Comparison of ENCODE assay signal across 11 cellular contexts in genomic region chr6:112618796-112619195, GRCh38.
DNase-seq lines count a peak whose midpoint lies in the region; ATAC-seq and TF ChIP-seq lines count a peak whose summit lies in the region.
"Had no signal": no experiment of that assay in that cellular context is flagged by ENCODE, and none has a peak within 500 bp of the region (broad histone marks: within the 10 kb centered on the region; RNA-seq: fewer than 3 reads in every experiment).

No MANE protein-coding gene starts in this region.

- intact Hi-C loops in head of caudate nucleus (cut with DNase I) = no loop called here
- intact Hi-C loops in CD4-positive, alpha-beta T cell (cut with DNase I, micrococcal nuclease) = no loop called here
- intact Hi-C loops in activated CD8-positive, alpha-beta T cell treated with anti-CD3 and anti-CD28 coated beads for 36 hours (cut with micrococcal nuclease) = no loop called here

- no peak overlapping the region for H3K4me2 ChIP-seq in GM23338

- H3K27ac Mint-ChIP-seq in GM23338 = no peak overlapping the region
- no peak overlapping the region for H3K27ac Mint-ChIP-seq in CD4-positive, alpha-beta T cell
- H3K27ac Mint-ChIP-seq in activated CD8-positive, alpha-beta T cell treated with anti-CD3 and anti-CD28 coated beads for 36 hours = no peak overlapping the region
- H3K27ac Mint-ChIP-seq: activated CD8-positive, alpha-beta memory T cell treated with anti-CD3 and anti-CD28 coated beads, Interleukin-2, amount 10 ng/mL, durations not matched to agents 7 days and 5 days had no signal

- no peak overlapping the region for H3K27ac ChIP-seq in 22Rv1
- no peak overlapping the region for H3K27ac ChIP-seq in GM23338 (ENCODE audit: low read depth)
- H3K27ac ChIP-seq in CD4-positive, alpha-beta T cell (ENCODE audit: low read depth, low read length) = no peak overlapping the region
- H3K27ac ChIP-seq: body of pancreas had no signal

- TF ChIP-seq CTCF in 22Rv1 (IDR thresholded peaks at IDR 0.05) = peak; percentile 39
- TF ChIP-seq CTCF in GM23338 (conservative IDR thresholded peaks at IDR 0.05; ENCODE audit: low read depth in 2 of 2) = peak; percentile 60 to 73
- TF ChIP-seq CTCF in CD4-positive, alpha-beta T cell (IDR thresholded peaks at IDR 0.05) = no peak
- TF ChIP-seq CTCF in activated CD8-positive, alpha-beta T cell treated with anti-CD3 and anti-CD28 coated beads for 36 hours (IDR thresholded peaks at IDR 0.05) = no peak

- no peaks in the 10 kb centered on the region for H3K36me3 Mint-ChIP-seq in GM23338 (ENCODE audit: low read depth)
- H3K36me3 Mint-ChIP-seq in CD4-positive, alpha-beta T cell (ENCODE audit: low read depth) = no peaks in the 10 kb centered on the region
- no peaks in the 10 kb centered on the region for H3K36me3 Mint-ChIP-seq in activated CD8-positive, alpha-beta T cell treated with anti-CD3 and anti-CD28 coated beads for 36 hours (ENCODE audit: low read depth)
- H3K36me3 Mint-ChIP-seq: activated CD8-positive, alpha-beta memory T cell treated with anti-CD3 and anti-CD28 coated beads, Interleukin-2, amount 10 ng/mL, durations not matched to agents 7 days and 5 days had no signal

- no peak overlapping the region for H3K4me3 ChIP-seq in GM23338
- H3K4me3 ChIP-seq: body of pancreas had no signal

- H3K36me3 ChIP-seq in GM23338 (ENCODE audit: insufficient read depth) = no peaks in the 10 kb centered on the region

- no peaks in the 10 kb centered on the region for H3K79me2 ChIP-seq in GM23338 (replicated peaks; ENCODE audit: insufficient read depth)

- POLR2A ChIA-PET in CD4-positive, alpha-beta T cell (lab: Charles Lee) = no interaction called here
- POLR2A ChIA-PET in activated CD8-positive, alpha-beta T cell treated with anti-CD3 and anti-CD28 coated beads for 36 hours (lab: Charles Lee) = no interaction called here

- DNase-seq in GM23338 (ENCODE audit: low spot score) (peak; percentile 71), SK-MEL-5 (ENCODE audit: low read depth, low spot score) (peak; percentile 53), head of caudate nucleus (peak in 22 of 42 donors; percentile 3 to 50 (median 18)), T-helper 2 cell (no peak)
- DNase-seq in CD4-positive, alpha-beta T cell = no peak
- no peak for DNase-seq in activated CD8-positive, alpha-beta T cell treated with anti-CD3 and anti-CD28 coated beads for 36 hours
- DNase-seq: activated CD8-positive, alpha-beta memory T cell treated with anti-CD3 and anti-CD28 coated beads, Interleukin-2, amount 10 ng/mL, durations not matched to agents 7 days and 5 days; body of pancreas; NCI-H2081 had no signal

- H3K27me3 Mint-ChIP-seq in GM23338 (ENCODE audit: insufficient read depth, low read depth, poor library complexity) = no peaks in the 10 kb centered on the region
- H3K27me3 Mint-ChIP-seq in CD4-positive, alpha-beta T cell = no peaks in the 10 kb centered on the region
- no peaks in the 10 kb centered on the region for H3K27me3 Mint-ChIP-seq in activated CD8-positive, alpha-beta T cell treated with anti-CD3 and anti-CD28 coated beads for 36 hours
- H3K27me3 Mint-ChIP-seq: activated CD8-positive, alpha-beta memory T cell treated with anti-CD3 and anti-CD28 coated beads, Interleukin-2, amount 10 ng/mL, durations not matched to agents 7 days and 5 days had no signal

- H3K27me3 ChIP-seq in GM23338 (ENCODE audit: insufficient read depth) = no peaks in the 10 kb centered on the region
- no peaks in the 10 kb centered on the region for H3K27me3 ChIP-seq in CD4-positive, alpha-beta T cell (ENCODE audit: control insufficient read depth, insufficient read depth, low read length)
- H3K27me3 ChIP-seq: body of pancreas had no signal

- H2AFZ ChIP-seq in GM23338 = 0 out of 2 replicates have a peak overlapping the region, but pooled peaks have one; percentile 0

- no peak overlapping the region for H3K4me3 Mint-ChIP-seq in GM23338
- H3K4me3 Mint-ChIP-seq in CD4-positive, alpha-beta T cell = no peak overlapping the region
- H3K4me3 Mint-ChIP-seq in activated CD8-positive, alpha-beta T cell treated with anti-CD3 and anti-CD28 coated beads for 36 hours = no peak overlapping the region
- H3K4me3 Mint-ChIP-seq: activated CD8-positive, alpha-beta memory T cell treated with anti-CD3 and anti-CD28 coated beads, Interleukin-2, amount 10 ng/mL, durations not matched to agents 7 days and 5 days had no signal

- peaks cover 11% of the 10 kb centered on the region; the same call in 1 of the 2 replicates for H3K4me1 ChIP-seq in GM23338 (ENCODE audit: insufficient read depth)
- H3K4me1 ChIP-seq: body of pancreas had no signal

- H3K9me2 ChIP-seq in GM23338 (ENCODE audit: insufficient read depth) = no peaks in the 10 kb centered on the region

- peaks cover 8% of the 10 kb centered on the region; the same call in 2 of the 3 replicates for H3K4me1 Mint-ChIP-seq in GM23338
- no peaks in the 10 kb centered on the region for H3K4me1 Mint-ChIP-seq in CD4-positive, alpha-beta T cell (ENCODE audit: low read depth)
- no peaks in the 10 kb centered on the region for H3K4me1 Mint-ChIP-seq in activated CD8-positive, alpha-beta T cell treated with anti-CD3 and anti-CD28 coated beads for 36 hours (ENCODE audit: low read depth)
- H3K4me1 Mint-ChIP-seq: activated CD8-positive, alpha-beta memory T cell treated with anti-CD3 and anti-CD28 coated beads, Interleukin-2, amount 10 ng/mL, durations not matched to agents 7 days and 5 days had no signal

- H4K20me1 ChIP-seq in GM23338 (replicated peaks; ENCODE audit: insufficient read depth) = no peaks in the 10 kb centered on the region

- in situ Hi-C loops in SK-MEL-5 (cut with HindIII; ENCODE audit: low pct_unique_long_range_greater_than_20kb, low sequenced_read_pairs) = no loop called here

- ATAC-seq in GM23338 (peak; percentile 95), HG03469 (IDR thresholded peaks at IDR 0.05; ENCODE audit: unreplicated experiment) (no peak)
- ATAC-seq in CD4-positive, alpha-beta T cell (ENCODE audit: poor library complexity) = no peak
- ATAC-seq in activated CD8-positive, alpha-beta T cell treated with anti-CD3 and anti-CD28 coated beads for 36 hours = no peak
- ATAC-seq: activated CD8-positive, alpha-beta memory T cell treated with anti-CD3 and anti-CD28 coated beads, Interleukin-2, amount 10 ng/mL, durations not matched to agents 7 days and 5 days; body of pancreas had no signal

- CTCF ChIA-PET in CD4-positive, alpha-beta T cell (lab: Charles Lee) = no interaction called here
- CTCF ChIA-PET in activated CD8-positive, alpha-beta T cell treated with anti-CD3 and anti-CD28 coated beads for 36 hours (lab: Charles Lee) = interaction anchor here (0.6 kb wide), 1 partner anchor 23 kb away, joined by 3 read pairs; no protein-coding TSS in a partner anchor

- no peaks in the 10 kb centered on the region for H3K9me3 Mint-ChIP-seq in GM23338
- no peaks in the 10 kb centered on the region for H3K9me3 Mint-ChIP-seq in CD4-positive, alpha-beta T cell
- no peaks in the 10 kb centered on the region for H3K9me3 Mint-ChIP-seq in activated CD8-positive, alpha-beta T cell treated with anti-CD3 and anti-CD28 coated beads for 36 hours

- no peaks in the 10 kb centered on the region for H3K9me3 ChIP-seq in CD4-positive, alpha-beta T cell (ENCODE audit: control insufficient read depth, low read length)
- H3K9me3 ChIP-seq: body of pancreas had no signal

- H3F3A ChIP-seq in GM23338 (replicated peaks; ENCODE audit: low read depth) = no peaks in the 10 kb centered on the region

TF ChIP-seq in GM23338, 12 proteins besides CTCF, POLR2A, EP300 and RAD21 (continues in another document):
- TF ChIP-seq STAT1 (IDR thresholded peaks at IDR 0.05; ENCODE audit: unreplicated experiment) (no peak), JUNB (IDR thresholded peaks at IDR 0.05; ENCODE audit: unreplicated experiment) (no peak), CREB1 (CRISPR knock-in tag; IDR thresholded peaks at IDR 0.05; ENCODE audit: low read depth) (no peak)

Comparison
In these comparisons a context has a peak if more than half of its experiments do, and no peak if none do; other contexts are left out.
1. CTCF ChIP-seq: peak in 22Rv1 (single experiment) and GM23338 (2 of 2); none in CD4-positive, alpha-beta T cell (single experiment) and activated CD8-positive, alpha-beta T cell treated with anti-CD3 and anti-CD28 coated beads for 36 hours (single experiment).
2. DNase-seq: peak in GM23338 (single experiment), SK-MEL-5 (single experiment) and head of caudate nucleus (22 of 42); none in CD4-positive, alpha-beta T cell (0 of 10), activated CD8-positive, alpha-beta T cell treated with anti-CD3 and anti-CD28 coated beads for 36 hours (single experiment) and T-helper 2 cell (0 of 5).